Comparison of ENCODE assay signal across 1 cellular context in the genomic region with DNA sequence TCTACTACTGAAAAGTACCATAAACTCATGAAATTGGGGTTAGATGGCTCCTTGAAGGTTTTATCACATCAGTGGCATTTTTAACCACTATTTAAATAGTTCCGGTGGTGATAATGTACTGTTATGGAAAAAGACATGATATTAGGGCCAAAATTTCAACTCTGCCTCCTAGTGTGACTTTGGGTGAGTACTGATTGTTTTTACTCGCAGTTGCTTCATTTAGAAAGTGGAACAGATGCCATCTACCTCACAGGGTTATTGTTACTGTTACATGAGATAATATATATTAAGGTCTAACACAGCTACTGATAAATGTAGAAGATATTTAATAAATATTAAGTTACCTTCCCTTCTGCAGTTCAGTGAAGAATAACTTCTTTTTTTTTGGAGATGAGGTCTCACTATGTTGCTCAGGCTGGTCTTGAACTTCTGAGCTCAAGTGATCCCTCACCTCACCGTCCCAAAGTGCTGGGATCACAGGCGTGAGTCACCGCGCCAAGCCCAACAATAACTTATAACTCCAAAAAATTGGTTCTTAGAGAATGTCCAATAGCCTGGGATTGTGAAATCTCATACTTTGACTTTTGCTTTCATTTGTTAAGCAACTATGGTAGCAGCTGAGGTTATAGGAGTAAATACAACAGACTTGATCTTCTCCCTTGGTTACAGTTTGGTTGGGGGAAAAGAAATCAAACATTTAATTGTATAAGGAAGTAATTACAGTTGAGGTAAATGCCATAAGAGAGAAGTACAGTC.
A peak's percentile ranks its signal among the peaks of the same experiment; 100 is the strongest.
TF ChIP-seq lines count a peak whose summit lies in the region.

No MANE protein-coding gene starts in this region.

TF ChIP-seq in liver, 16 proteins besides CTCF, POLR2A, EP300 and RAD21 (continued from another document):
- TF ChIP-seq, protein P1, sequence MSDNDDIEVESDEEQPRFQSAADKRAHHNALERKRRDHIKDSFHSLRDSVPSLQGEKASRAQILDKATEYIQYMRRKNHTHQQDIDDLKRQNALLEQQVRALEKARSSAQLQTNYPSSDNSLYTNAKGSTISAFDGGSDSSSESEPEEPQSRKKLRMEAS (IDR thresholded peaks at IDR 0.05) = no peak
- TF ChIP-seq TAF1 (conservative IDR thresholded peaks at IDR 0.05) = no peak
- TF ChIP-seq FOXA1 (IDR thresholded peaks at IDR 0.05) = no peak
- TF ChIP-seq, protein P2, sequence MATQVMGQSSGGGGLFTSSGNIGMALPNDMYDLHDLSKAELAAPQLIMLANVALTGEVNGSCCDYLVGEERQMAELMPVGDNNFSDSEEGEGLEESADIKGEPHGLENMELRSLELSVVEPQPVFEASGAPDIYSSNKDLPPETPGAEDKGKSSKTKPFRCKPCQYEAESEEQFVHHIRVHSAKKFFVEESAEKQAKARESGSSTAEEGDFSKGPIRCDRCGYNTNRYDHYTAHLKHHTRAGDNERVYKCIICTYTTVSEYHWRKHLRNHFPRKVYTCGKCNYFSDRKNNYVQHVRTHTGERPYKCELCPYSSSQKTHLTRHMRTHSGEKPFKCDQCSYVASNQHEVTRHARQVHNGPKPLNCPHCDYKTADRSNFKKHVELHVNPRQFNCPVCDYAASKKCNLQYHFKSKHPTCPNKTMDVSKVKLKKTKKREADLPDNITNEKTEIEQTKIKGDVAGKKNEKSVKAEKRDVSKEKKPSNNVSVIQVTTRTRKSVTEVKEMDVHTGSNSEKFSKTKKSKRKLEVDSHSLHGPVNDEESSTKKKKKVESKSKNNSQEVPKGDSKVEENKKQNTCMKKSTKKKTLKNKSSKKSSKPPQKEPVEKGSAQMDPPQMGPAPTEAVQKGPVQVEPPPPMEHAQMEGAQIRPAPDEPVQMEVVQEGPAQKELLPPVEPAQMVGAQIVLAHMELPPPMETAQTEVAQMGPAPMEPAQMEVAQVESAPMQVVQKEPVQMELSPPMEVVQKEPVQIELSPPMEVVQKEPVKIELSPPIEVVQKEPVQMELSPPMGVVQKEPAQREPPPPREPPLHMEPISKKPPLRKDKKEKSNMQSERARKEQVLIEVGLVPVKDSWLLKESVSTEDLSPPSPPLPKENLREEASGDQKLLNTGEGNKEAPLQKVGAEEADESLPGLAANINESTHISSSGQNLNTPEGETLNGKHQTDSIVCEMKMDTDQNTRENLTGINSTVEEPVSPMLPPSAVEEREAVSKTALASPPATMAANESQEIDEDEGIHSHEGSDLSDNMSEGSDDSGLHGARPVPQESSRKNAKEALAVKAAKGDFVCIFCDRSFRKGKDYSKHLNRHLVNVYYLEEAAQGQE (IDR thresholded peaks at IDR 0.05) = no peak
- peak in 1 of 2 donors; percentile 11 for TF ChIP-seq EGR1 (IDR thresholded peaks at IDR 0.05; ENCODE audit: low read depth in 2 of 2)
- TF ChIP-seq, protein P3, sequence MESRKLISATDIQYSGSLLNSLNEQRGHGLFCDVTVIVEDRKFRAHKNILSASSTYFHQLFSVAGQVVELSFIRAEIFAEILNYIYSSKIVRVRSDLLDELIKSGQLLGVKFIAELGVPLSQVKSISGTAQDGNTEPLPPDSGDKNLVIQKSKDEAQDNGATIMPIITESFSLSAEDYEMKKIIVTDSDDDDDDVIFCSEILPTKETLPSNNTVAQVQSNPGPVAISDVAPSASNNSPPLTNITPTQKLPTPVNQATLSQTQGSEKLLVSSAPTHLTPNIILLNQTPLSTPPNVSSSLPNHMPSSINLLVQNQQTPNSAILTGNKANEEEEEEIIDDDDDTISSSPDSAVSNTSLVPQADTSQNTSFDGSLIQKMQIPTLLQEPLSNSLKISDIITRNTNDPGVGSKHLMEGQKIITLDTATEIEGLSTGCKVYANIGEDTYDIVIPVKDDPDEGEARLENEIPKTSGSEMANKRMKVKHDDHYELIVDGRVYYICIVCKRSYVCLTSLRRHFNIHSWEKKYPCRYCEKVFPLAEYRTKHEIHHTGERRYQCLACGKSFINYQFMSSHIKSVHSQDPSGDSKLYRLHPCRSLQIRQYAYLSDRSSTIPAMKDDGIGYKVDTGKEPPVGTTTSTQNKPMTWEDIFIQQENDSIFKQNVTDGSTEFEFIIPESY (IDR thresholded peaks at IDR 0.05) = peak; percentile 21
- TF ChIP-seq HNF4A (conservative IDR thresholded peaks at IDR 0.05) = peak; percentile 89 to 93
